ENCODE assay signal across 1 cellular context in the genomic region with DNA sequence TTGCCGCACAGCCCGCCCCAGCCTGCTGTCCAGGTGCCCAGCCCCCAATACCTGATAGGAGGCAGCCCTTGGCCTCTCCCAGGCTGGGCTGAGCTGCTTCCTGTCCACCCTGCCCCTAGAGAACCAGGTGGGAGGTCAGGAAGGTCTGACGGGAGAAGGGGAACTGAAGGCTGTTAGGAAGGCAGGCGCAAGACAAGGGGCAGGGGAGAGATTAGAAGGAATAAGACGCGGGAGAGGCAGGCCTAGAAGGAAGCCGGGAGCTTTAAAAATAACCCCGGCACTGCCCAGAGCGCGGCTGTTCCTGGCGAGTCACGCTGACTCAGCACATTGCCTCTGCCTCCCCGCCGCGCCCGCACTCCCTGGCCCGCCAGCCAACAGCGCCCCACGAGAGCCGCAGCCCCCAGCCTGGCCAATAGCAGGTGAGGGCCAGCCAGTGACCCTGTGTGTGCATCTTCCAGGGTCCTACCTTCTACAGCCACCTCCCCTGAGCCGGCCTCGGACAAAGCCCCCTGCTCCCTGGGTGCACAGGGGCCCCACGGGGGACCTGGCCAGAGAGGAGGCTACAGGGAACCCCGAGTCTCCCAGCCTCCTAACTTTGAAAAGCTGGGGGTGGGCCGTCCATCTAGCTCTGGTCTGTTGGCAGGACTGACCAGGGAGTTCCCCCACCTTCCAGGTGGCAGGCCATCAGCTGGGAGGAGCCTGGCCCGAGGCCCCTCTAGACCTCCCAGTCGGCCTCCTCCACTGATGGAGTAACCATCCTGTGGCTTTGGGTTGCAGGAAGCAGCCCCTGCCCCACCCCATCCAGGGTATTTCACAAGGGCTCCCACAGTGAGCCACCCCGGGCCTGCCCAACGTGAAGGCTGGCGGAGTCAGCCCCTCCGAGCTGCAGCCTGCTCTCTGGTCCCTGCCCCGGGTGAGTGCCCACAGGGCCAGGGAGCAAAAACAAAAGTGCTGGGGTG.
TF ChIP-seq lines count a peak whose summit lies in the region.

No MANE protein-coding gene starts in this region.

TF ChIP-seq in GM23338, 12 proteins besides CTCF, POLR2A, EP300 and RAD21 (continued from another document):
- TF ChIP-seq, protein P1, sequence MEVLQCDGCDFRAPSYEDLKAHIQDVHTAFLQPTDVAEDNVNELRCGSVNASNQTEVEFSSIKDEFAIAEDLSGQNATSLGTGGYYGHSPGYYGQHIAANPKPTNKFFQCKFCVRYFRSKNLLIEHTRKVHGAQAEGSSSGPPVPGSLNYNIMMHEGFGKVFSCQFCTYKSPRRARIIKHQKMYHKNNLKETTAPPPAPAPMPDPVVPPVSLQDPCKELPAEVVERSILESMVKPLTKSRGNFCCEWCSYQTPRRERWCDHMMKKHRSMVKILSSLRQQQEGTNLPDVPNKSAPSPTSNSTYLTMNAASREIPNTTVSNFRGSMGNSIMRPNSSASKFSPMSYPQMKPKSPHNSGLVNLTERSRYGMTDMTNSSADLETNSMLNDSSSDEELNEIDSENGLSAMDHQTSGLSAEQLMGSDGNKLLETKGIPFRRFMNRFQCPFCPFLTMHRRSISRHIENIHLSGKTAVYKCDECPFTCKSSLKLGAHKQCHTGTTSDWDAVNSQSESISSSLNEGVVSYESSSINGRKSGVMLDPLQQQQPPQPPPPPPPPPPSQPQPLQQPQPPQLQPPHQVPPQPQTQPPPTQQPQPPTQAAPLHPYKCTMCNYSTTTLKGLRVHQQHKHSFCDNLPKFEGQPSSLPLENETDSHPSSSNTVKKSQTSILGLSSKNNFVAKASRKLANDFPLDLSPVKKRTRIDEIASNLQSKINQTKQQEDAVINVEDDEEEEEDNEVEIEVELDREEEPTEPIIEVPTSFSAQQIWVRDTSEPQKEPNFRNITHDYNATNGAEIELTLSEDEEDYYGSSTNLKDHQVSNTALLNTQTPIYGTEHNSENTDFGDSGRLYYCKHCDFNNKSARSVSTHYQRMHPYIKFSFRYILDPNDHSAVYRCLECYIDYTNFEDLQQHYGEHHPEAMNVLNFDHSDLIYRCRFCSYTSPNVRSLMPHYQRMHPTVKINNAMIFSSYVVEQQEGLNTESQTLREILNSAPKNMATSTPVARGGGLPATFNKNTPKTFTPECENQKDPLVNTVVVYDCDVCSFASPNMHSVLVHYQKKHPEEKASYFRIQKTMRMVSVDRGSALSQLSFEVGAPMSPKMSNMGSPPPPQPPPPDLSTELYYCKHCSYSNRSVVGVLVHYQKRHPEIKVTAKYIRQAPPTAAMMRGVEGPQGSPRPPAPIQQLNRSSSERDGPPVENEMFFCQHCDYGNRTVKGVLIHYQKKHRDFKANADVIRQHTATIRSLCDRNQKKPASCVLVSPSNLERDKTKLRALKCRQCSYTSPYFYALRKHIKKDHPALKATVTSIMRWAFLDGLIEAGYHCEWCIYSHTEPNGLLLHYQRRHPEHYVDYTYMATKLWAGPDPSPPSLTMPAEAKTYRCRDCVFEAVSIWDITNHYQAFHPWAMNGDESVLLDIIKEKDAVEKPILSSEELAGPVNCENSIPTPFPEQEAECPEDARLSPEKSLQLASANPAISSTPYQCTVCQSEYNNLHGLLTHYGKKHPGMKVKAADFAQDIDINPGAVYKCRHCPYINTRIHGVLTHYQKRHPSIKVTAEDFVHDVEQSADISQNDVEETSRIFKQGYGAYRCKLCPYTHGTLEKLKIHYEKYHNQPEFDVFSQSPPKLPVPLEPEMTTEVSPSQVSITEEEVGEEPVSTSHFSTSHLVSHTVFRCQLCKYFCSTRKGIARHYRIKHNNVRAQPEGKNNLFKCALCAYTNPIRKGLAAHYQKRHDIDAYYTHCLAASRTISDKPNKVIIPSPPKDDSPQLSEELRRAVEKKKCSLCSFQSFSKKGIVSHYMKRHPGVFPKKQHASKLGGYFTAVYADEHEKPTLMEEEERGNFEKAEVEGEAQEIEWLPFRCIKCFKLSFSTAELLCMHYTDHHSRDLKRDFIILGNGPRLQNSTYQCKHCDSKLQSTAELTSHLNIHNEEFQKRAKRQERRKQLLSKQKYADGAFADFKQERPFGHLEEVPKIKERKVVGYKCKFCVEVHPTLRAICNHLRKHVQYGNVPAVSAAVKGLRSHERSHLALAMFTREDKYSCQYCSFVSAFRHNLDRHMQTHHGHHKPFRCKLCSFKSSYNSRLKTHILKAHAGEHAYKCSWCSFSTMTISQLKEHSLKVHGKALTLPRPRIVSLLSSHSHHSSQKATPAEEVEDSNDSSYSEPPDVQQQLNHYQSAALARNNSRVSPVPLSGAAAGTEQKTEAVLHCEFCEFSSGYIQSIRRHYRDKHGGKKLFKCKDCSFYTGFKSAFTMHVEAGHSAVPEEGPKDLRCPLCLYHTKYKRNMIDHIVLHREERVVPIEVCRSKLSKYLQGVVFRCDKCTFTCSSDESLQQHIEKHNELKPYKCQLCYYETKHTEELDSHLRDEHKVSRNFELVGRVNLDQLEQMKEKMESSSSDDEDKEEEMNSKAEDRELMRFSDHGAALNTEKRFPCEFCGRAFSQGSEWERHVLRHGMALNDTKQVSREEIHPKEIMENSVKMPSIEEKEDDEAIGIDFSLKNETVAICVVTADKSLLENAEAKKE (CRISPR knock-in tag; IDR thresholded peaks at IDR 0.05), result no peak
- TF ChIP-seq NANOG (IDR thresholded peaks at IDR 0.05; ENCODE audit: borderline replicate concordance), result no peak
- no peak for TF ChIP-seq EZH2phosphoT487 (IDR thresholded peaks at IDR 0.05; ENCODE audit: unreplicated experiment)
- no peak for TF ChIP-seq CREB1 (CRISPR knock-in tag; IDR thresholded peaks at IDR 0.05; ENCODE audit: low read depth)
- no peak for TF ChIP-seq ZNF331 (CRISPR knock-in tag; IDR thresholded peaks at IDR 0.05; ENCODE audit: low read depth)
- TF ChIP-seq POLR2AphosphoS5 (IDR thresholded peaks at IDR 0.05; ENCODE audit: low read depth), result no peak
- TF ChIP-seq, protein P2, sequence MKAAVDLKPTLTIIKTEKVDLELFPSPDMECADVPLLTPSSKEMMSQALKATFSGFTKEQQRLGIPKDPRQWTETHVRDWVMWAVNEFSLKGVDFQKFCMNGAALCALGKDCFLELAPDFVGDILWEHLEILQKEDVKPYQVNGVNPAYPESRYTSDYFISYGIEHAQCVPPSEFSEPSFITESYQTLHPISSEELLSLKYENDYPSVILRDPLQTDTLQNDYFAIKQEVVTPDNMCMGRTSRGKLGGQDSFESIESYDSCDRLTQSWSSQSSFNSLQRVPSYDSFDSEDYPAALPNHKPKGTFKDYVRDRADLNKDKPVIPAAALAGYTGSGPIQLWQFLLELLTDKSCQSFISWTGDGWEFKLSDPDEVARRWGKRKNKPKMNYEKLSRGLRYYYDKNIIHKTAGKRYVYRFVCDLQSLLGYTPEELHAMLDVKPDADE (IDR thresholded peaks at IDR 0.05), result no peak
- no peak for TF ChIP-seq STAT1 (IDR thresholded peaks at IDR 0.05; ENCODE audit: unreplicated experiment)
- TF ChIP-seq, protein P3, sequence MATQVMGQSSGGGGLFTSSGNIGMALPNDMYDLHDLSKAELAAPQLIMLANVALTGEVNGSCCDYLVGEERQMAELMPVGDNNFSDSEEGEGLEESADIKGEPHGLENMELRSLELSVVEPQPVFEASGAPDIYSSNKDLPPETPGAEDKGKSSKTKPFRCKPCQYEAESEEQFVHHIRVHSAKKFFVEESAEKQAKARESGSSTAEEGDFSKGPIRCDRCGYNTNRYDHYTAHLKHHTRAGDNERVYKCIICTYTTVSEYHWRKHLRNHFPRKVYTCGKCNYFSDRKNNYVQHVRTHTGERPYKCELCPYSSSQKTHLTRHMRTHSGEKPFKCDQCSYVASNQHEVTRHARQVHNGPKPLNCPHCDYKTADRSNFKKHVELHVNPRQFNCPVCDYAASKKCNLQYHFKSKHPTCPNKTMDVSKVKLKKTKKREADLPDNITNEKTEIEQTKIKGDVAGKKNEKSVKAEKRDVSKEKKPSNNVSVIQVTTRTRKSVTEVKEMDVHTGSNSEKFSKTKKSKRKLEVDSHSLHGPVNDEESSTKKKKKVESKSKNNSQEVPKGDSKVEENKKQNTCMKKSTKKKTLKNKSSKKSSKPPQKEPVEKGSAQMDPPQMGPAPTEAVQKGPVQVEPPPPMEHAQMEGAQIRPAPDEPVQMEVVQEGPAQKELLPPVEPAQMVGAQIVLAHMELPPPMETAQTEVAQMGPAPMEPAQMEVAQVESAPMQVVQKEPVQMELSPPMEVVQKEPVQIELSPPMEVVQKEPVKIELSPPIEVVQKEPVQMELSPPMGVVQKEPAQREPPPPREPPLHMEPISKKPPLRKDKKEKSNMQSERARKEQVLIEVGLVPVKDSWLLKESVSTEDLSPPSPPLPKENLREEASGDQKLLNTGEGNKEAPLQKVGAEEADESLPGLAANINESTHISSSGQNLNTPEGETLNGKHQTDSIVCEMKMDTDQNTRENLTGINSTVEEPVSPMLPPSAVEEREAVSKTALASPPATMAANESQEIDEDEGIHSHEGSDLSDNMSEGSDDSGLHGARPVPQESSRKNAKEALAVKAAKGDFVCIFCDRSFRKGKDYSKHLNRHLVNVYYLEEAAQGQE (IDR thresholded peaks at IDR 0.05; ENCODE audit: unreplicated experiment), result no peak
- no peak for TF ChIP-seq EZH2 (IDR thresholded peaks at IDR 0.05; ENCODE audit: low read depth, unreplicated experiment)
- no peak for TF ChIP-seq ZNF114 (CRISPR knock-in tag; IDR thresholded peaks at IDR 0.05)
